ENCODE assay signal across 22 cellular contexts in the genomic region with DNA sequence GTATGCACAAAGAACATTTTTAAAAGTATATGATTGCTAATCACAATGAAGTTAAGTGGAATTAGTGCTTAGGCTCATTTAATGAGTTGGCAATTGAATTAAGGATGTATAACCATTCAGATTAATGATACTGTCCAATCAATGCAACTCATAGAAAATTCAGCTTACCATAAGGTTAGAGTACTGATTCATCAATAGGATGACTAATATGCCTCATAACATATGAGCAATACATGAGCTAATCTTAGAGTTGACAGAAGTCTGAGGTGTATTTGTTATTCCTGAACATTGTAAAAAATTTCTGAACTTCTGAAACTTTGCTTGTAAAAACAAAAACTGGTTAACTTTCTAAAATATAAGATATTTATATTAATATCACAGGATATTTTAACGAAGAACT.
DNase-seq lines count a peak whose midpoint lies in the region; ATAC-seq and TF ChIP-seq lines count a peak whose summit lies in the region.
"Had no signal": no experiment of that assay in that cellular context is flagged by ENCODE, and none has a peak within 500 bp of the region (broad histone marks: within the 10 kb centered on the region; RNA-seq: fewer than 3 reads in every experiment).

No MANE protein-coding gene starts in this region.

- peak; percentile 42 for ATAC-seq in GM18858 (IDR thresholded peaks at IDR 0.05; ENCODE audit: unreplicated experiment)
- peak; percentile 17 for ATAC-seq in GM21717 (IDR thresholded peaks at IDR 0.05; ENCODE audit: unreplicated experiment)
- ATAC-seq: naive thymus-derived CD4-positive, alpha-beta T cell; pancreas; stimulated activated naive B cell treated with anti-CD40 and anti-IgM and Interleukin-4, amounts not matched to agents 10 μg/mL and 1 μg/mL and 100 μg/mL, for 72 hours had no signal

- DNase-seq in HT1080 (ENCODE audit: low read depth) (peak; percentile 27), foreskin fibroblast (peak; percentile 4 to 8), retina (no peak), SW480 (ENCODE audit: low spot score) (no peak), NCI-H2081 (lab: John Stamatoyannopoulos, UW) (no peak)
- DNase-seq: activated CD8-positive, alpha-beta memory T cell treated with anti-CD3 and anti-CD28 coated beads for 24 hours; activated T-cell treated with anti-CD3 and anti-CD28 coated beads, Interleukin-2, amount 50 U/mL, for 72 hours; CD4-positive, alpha-beta memory T cell; colonic mucosa; DMS79 treated with DMSO at 0.1 percent for 48 hours; HCEC 1CT; Karpas-422; naive thymus-derived CD4-positive, alpha-beta T cell; NCI-H1417; NCI-H526; OCI-M1; pancreas; stimulated activated naive B cell treated with anti-CD40 and anti-IgM and Interleukin-4, amounts not matched to agents 10 μg/mL and 1 μg/mL and 100 μg/mL, for 72 hours; tibial artery had no signal

- no peak for TF ChIP-seq CTCF in foreskin fibroblast (IDR thresholded peaks at IDR 0.05; ENCODE audit: low read depth, low read length)

- H3K4me3 ChIP-seq in foreskin fibroblast (ENCODE audit: low read depth in 1 of 2, low read length in 2 of 2), result no peak overlapping the region
- H3K4me3 ChIP-seq: colonic mucosa, hepatocyte, pancreas, tibial artery had no signal

Comparison
In these comparisons a context has a peak if more than half of its experiments do, and no peak if none do; other contexts are left out.
1. DNase-seq: peak in HT1080 (single experiment) and foreskin fibroblast (2 of 2); none in retina (single experiment), SW480 (single experiment) and NCI-H2081 (0 of 2).